8 cellular contexts compared by ENCODE assay signal in the genomic region with DNA sequence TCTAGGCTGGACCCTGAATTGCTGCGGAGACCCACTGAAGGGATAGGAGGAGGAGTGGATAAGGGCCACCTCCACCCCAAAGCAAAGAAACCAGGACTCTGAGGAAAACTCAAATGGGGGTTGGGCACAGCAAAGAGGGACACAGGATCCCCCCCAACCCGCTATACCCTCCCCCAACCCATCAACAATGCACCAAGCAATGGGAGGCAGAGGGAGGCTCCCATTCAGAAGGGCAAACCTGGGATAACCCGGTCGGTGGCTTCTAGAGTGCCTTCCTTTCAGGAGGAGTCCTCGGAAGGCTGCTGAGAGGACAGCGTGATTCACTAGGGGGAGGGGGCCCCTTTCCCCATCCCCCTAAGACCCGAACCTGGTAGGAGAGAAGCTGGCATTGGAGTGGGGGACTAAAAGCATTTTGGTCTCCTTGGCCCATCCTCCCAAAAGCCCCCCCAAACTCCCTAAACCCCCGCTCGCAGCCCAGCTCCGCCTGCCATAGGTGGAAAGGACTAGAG. TPM values are rescaled to one million over a fixed set of nuclear protein-coding genes. Genes with fewer than 3 reads are reported as not detected.
DNase-seq lines count a peak whose midpoint lies in the region; ATAC-seq and TF ChIP-seq lines count a peak whose summit lies in the region.

No MANE protein-coding gene starts in this region.

- peak overlapping the region; percentile 98 to 100 (median 99) for H3K27ac ChIP-seq in esophagus muscularis mucosa (replicated peaks in 1 of 4)
- peak overlapping the region; percentile 99 to 100 for H3K27ac ChIP-seq in prostate gland

- peaks cover 74 to 80% (median 79%) of the 10 kb centered on the region in 4 donors for H3K4me1 ChIP-seq in esophagus muscularis mucosa
- peaks cover 27% of the 10 kb centered on the region for H3K4me1 ChIP-seq in prostate gland (replicated peaks)

- H3K36me3 ChIP-seq in GM06990 (ENCODE audit: control insufficient read depth, insufficient read depth, low read length) (peaks cover 3% of the 10 kb centered on the region), esophagus muscularis mucosa (peaks cover 0 to 10% (median 4%) of the 10 kb centered on the region in 4 donors), prostate gland (no peaks in the 10 kb centered on the region)

- TF ChIP-seq POLR2A in esophagus muscularis mucosa (IDR thresholded peaks at IDR 0.05; ENCODE audit: low read depth) (no peak), prostate gland (IDR thresholded peaks at IDR 0.05) (no peak)

- no peaks in the 10 kb centered on the region for H3K27me3 ChIP-seq in GM06990 (replicated peaks; ENCODE audit: control insufficient read depth, insufficient read depth, low read length)
- no peaks in the 10 kb centered on the region for H3K27me3 ChIP-seq in esophagus muscularis mucosa
- H3K27me3 ChIP-seq in prostate gland (replicated peaks; ENCODE audit: insufficient read depth): no peaks in the 10 kb centered on the region

- H3K9me3 ChIP-seq in esophagus muscularis mucosa (no peaks in the 10 kb centered on the region), prostate gland (no peaks in the 10 kb centered on the region)

- H3K4me3 ChIP-seq in GM06990 (replicated peaks; ENCODE audit: low read depth, low read length): peak overlapping the region; percentile 97
- H3K4me3 ChIP-seq in esophagus muscularis mucosa: peak overlapping the region; percentile 92 to 99 (median 98)
- peak overlapping the region; percentile 87 to 88 for H3K4me3 ChIP-seq in prostate gland

- no peak for TF ChIP-seq EP300 in esophagus muscularis mucosa (IDR thresholded peaks at IDR 0.05)

- no peak for ATAC-seq in GM21717 (IDR thresholded peaks at IDR 0.05; ENCODE audit: unreplicated experiment)

- DNase-seq in GM06990 (ENCODE audit: extremely low read depth, insufficient read length) (no peak), RKO (ENCODE audit: low spot score) (peak; percentile 44), esophagus muscularis mucosa (ENCODE audit: extremely low spot score) (no peak), prostate gland (ENCODE audit: low spot score) (no peak), occipital lobe (lab: John Stamatoyannopoulos, UW) (no peak), SW 1271 (lab: John Stamatoyannopoulos, UW) (no peak)
- DNase-seq in activated CD4-positive, alpha-beta T cell treated with anti-CD3 and anti-CD28 coated beads for 1 hour: no peak

- intact Hi-C loops in esophagus muscularis mucosa (cut with DNase I): no loop called here
- intact Hi-C loops in prostate gland (cut with DNase I): no loop called here

- 2% methylated on average over 7 of the region's 10 CpGs for WGBS in esophagus muscularis mucosa
- WGBS in prostate gland: 4% methylated on average over 10 of the region's 10 CpGs

- TF ChIP-seq CTCF in GM06990 (IDR thresholded peaks at IDR 0.05; ENCODE audit: insufficient read depth, low read length, poor library complexity, severe bottlenecking) (no peak), esophagus muscularis mucosa (IDR thresholded peaks at IDR 0.05) (no peak), prostate gland (IDR thresholded peaks at IDR 0.05) (no peak)

RNA-seq across cellular contexts. Expression of a gene that starts 1.3 kb away (rescaled TPM):
- total RNA-seq in esophagus muscularis mucosa: 100 to 1,000 TPM in 3 of 4 donors, 10 to 100 TPM in 1; 78.0 to 138 (median 115) TPM
- total RNA-seq in prostate gland: 100 to 1,000 TPM in 1 of 2 donors, 10 to 100 TPM in 1; 52.1 to 128 TPM
- 3.7 TPM for total RNA-seq in occipital lobe

Comparison
In these comparisons a context has a peak if more than half of its experiments do, and no peak if none do; other contexts are left out.
1. RNA of a gene that starts 1.3 kb away (total RNA-seq): 52.1 to 128 TPM in prostate gland and 78.0 to 138 TPM in esophagus muscularis mucosa; 3.7 TPM in occipital lobe (single experiment); every median in the first group is over 10 times any median in the second.
2. Peak in every context shown above with its lines, with median percentiles within 50 percentile points of each other: H3K4me3 ChIP-seq.